ENCODE assay signal across 8 cellular contexts in genomic region chr6:99514089-99514488, GRCh38. TPM values are rescaled to one million over a fixed set of nuclear protein-coding genes. Genes with fewer than 3 reads are reported as not detected.
A peak's percentile ranks its signal among the peaks of the same experiment; 100 is the strongest.
DNase-seq lines count a peak whose midpoint lies in the region; ATAC-seq, FAIRE-seq and TF ChIP-seq lines count a peak whose summit lies in the region.

No MANE protein-coding gene starts in this region.

- H3K79me2 ChIP-seq in KMS-11 (ENCODE audit: insufficient read depth, low read depth), result no peaks in the 10 kb centered on the region; the same call in 1 of the 2 replicates

- POLR2A ChIA-PET in naive thymus-derived CD4-positive, alpha-beta T cell (lab: Charles Lee), result interaction anchor here (0.6 to 0.9 kb wide), 2 partner anchors 88 to 89 kb away, joined by 3 read pairs; partner anchors contain the start of gene PNISR

- peak overlapping the region in 1 of 3 donors; percentile 58 for H3K27ac Mint-ChIP-seq in CD4-positive, CD25-positive, alpha-beta regulatory T cell
- peak overlapping the region in 5 of 9 donors; percentile 33 to 86 (median 65) for H3K27ac Mint-ChIP-seq in naive thymus-derived CD4-positive, alpha-beta T cell

- no peaks in the 10 kb centered on the region for H4K20me1 ChIP-seq in KMS-11 (ENCODE audit: insufficient read depth)

- TF ChIP-seq CTCF in KMS-11 (conservative IDR thresholded peaks at IDR 0.05; ENCODE audit: low read depth, low read length), result no peak
- no peak for TF ChIP-seq CTCF in bronchial epithelial cell (IDR thresholded peaks at IDR 0.05; ENCODE audit: insufficient read depth, low read length, severe bottlenecking)

- H3K4me3 Mint-ChIP-seq in CD4-positive, CD25-positive, alpha-beta regulatory T cell, result peak overlapping the region; percentile 92 to 96 (median 96)
- peak overlapping the region; percentile 26 to 99 (median 93) for H3K4me3 Mint-ChIP-seq in naive thymus-derived CD4-positive, alpha-beta T cell

- peaks cover 18 to 31% (median 25%) of the 10 kb centered on the region in 4 donors for H3K4me1 Mint-ChIP-seq in CD4-positive, CD25-positive, alpha-beta regulatory T cell
- peaks cover 4 to 32% (median 28%) of the 10 kb centered on the region in 7 donors for H3K4me1 Mint-ChIP-seq in naive thymus-derived CD4-positive, alpha-beta T cell

- ATAC-seq in CD4-positive, CD25-positive, alpha-beta regulatory T cell (ENCODE audit: low read depth in 2 of 2), result no peak
- no peak for ATAC-seq in naive thymus-derived CD4-positive, alpha-beta T cell
- no peak for ATAC-seq in HG02884 (IDR thresholded peaks at IDR 0.05; ENCODE audit: unreplicated experiment)
- ATAC-seq in GM21360 (IDR thresholded peaks at IDR 0.05; ENCODE audit: unreplicated experiment), result no peak

- H3K27ac ChIP-seq in CD4-positive, CD25-positive, alpha-beta regulatory T cell (ENCODE audit: insufficient read depth, low read length, poor library complexity, severe bottlenecking), result no peak overlapping the region
- no peak overlapping the region for H3K27ac ChIP-seq in KMS-11
- no peak overlapping the region for H3K27ac ChIP-seq in naive thymus-derived CD4-positive, alpha-beta T cell (ENCODE audit: low read depth, low read length)

- peaks cover 15% of the 10 kb centered on the region for H3K4me1 ChIP-seq in CD4-positive, CD25-positive, alpha-beta regulatory T cell (ENCODE audit: control insufficient read depth, insufficient read depth, low read length, poor library complexity, severe bottlenecking)
- peaks cover 8% of the 10 kb centered on the region for H3K4me1 ChIP-seq in KMS-11 (ENCODE audit: low read depth, poor library complexity, severe bottlenecking)
- H3K4me1 ChIP-seq in naive thymus-derived CD4-positive, alpha-beta T cell (ENCODE audit: control insufficient read depth in 2 of 2, insufficient read depth in 2 of 2, low read length in 2 of 2), result peaks cover 0 to 16% of the 10 kb centered on the region in 2 donors

- peaks cover 17% of the 10 kb centered on the region for H3K27me3 Mint-ChIP-seq in CD4-positive, CD25-positive, alpha-beta regulatory T cell
- H3K27me3 Mint-ChIP-seq in naive thymus-derived CD4-positive, alpha-beta T cell, result peaks cover 0 to 12% (median 0%) of the 10 kb centered on the region in 5 donors

- H3K4me3 ChIP-seq in CD4-positive, CD25-positive, alpha-beta regulatory T cell (ENCODE audit: low read depth, low read length), result peak overlapping the region; percentile 67
- H3K4me3 ChIP-seq in KMS-11 (IDR thresholded peaks at IDR 0.05; ENCODE audit: insufficient read depth, low read depth, low read length) (no peak overlapping the region), bronchial epithelial cell (ENCODE audit: low read depth, low read length) (peak overlapping the region; percentile 81)
- H3K4me3 ChIP-seq in naive thymus-derived CD4-positive, alpha-beta T cell (ENCODE audit: low read length), result peak overlapping the region; percentile 75

- H3K27me3 ChIP-seq in CD4-positive, CD25-positive, alpha-beta regulatory T cell (ENCODE audit: control insufficient read depth, insufficient read depth, low read length), result peaks cover 2% of the 10 kb centered on the region
- H3K27me3 ChIP-seq in KMS-11 (ENCODE audit: insufficient read depth, low read depth), result no peaks in the 10 kb centered on the region
- no peaks in the 10 kb centered on the region for H3K27me3 ChIP-seq in bronchial epithelial cell (ENCODE audit: control insufficient read depth, insufficient read depth, low read length)
- no peaks in the 10 kb centered on the region for H3K27me3 ChIP-seq in naive thymus-derived CD4-positive, alpha-beta T cell (ENCODE audit: control insufficient read depth in 2 of 2, insufficient read depth in 2 of 2, low read length in 2 of 2)

- no peaks in the 10 kb centered on the region for H3K9me3 ChIP-seq in CD4-positive, CD25-positive, alpha-beta regulatory T cell (ENCODE audit: control insufficient read depth in 2 of 2, low read length in 2 of 2)
- no peaks in the 10 kb centered on the region for H3K9me3 ChIP-seq in naive thymus-derived CD4-positive, alpha-beta T cell (ENCODE audit: control insufficient read depth in 2 of 3, low read length in 3 of 3)

- H3K4me2 ChIP-seq in KMS-11, result peak overlapping the region; percentile 85

- no peak for FAIRE-seq in bronchial epithelial cell (lab: Jason Lieb, UNC)

- DNase-seq in CD4-positive, CD25-positive, alpha-beta regulatory T cell, result no peak
- no peak for DNase-seq in bronchial epithelial cell (ENCODE audit: low read depth)
- no peak for DNase-seq in naive thymus-derived CD4-positive, alpha-beta T cell
- no peak for DNase-seq in activated CD4-positive, alpha-beta T cell treated with anti-CD3 and anti-CD28 coated beads for 4 hours
- no peak for DNase-seq in AML-193 (lab: John Stamatoyannopoulos, UW)

- no peaks in the 10 kb centered on the region for H3K36me3 ChIP-seq in CD4-positive, CD25-positive, alpha-beta regulatory T cell (ENCODE audit: control insufficient read depth, insufficient read depth, low read length)
- H3K36me3 ChIP-seq in KMS-11 (ENCODE audit: insufficient read depth) (no peaks in the 10 kb centered on the region), bronchial epithelial cell (ENCODE audit: control insufficient read depth, insufficient read depth, low read length) (no peaks in the 10 kb centered on the region)
- H3K36me3 ChIP-seq in naive thymus-derived CD4-positive, alpha-beta T cell (ENCODE audit: control insufficient read depth in 2 of 3, insufficient read depth in 3 of 3, low read length in 3 of 3), result peaks cover 0 to 4% (median 0%) of the 10 kb centered on the region in 3 experiments

- intact Hi-C loops in naive thymus-derived CD4-positive, alpha-beta T cell (cut with micrococcal nuclease), result loop anchor here (2.0 to 10.0 kb wide), 2 partner anchors 569 to 1367 kb away; partner anchors contain the start of genes ASCC3 (in 1 of the 2) and FBXL4 (in 1 of the 2)

- H3K9me3 Mint-ChIP-seq in CD4-positive, CD25-positive, alpha-beta regulatory T cell, result peaks cover 0 to 5% (median 0%) of the 10 kb centered on the region in 7 donors
- peaks cover 0 to 1% (median 0%) of the 10 kb centered on the region in 11 donors for H3K9me3 Mint-ChIP-seq in naive thymus-derived CD4-positive, alpha-beta T cell

- no peak overlapping the region for H2AFZ ChIP-seq in KMS-11 (ENCODE audit: low read depth)

- no peaks in the 10 kb centered on the region for H3K36me3 Mint-ChIP-seq in CD4-positive, CD25-positive, alpha-beta regulatory T cell
- H3K36me3 Mint-ChIP-seq in naive thymus-derived CD4-positive, alpha-beta T cell, result peaks cover 0 to 4% (median 0%) of the 10 kb centered on the region in 5 donors

- H3K9ac ChIP-seq in KMS-11, result peak overlapping the region; percentile 71; the same call in 1 of the 2 replicates

- CTCF ChIA-PET in naive thymus-derived CD4-positive, alpha-beta T cell (lab: Charles Lee), result interaction anchor here (1.0 kb wide), 1 partner anchor 234 kb away, joined by 3 read pairs; no protein-coding TSS in a partner anchor

RNA-seq across cellular contexts. Expression of gene USP45, which starts 1.1 kb away (rescaled TPM):
- 6.0 TPM for total RNA-seq in CD4-positive, CD25-positive, alpha-beta regulatory T cell
- 1 to 10 TPM; 2.6 to 4.5 (median 3.3) TPM for polyA plus RNA-seq in CD4-positive, CD25-positive, alpha-beta regulatory T cell
- 13.4 and 19.2 TPM in 2 replicates for total RNA-seq in bronchial epithelial cell
- 10 to 100 TPM in 2 of 5 experiments, 1 to 10 TPM in 3; 4.9 to 10.8 (median 7.4) TPM for total RNA-seq in naive thymus-derived CD4-positive, alpha-beta T cell
- 1 to 10 TPM; 4.2 to 6.2 TPM for polyA plus RNA-seq in naive thymus-derived CD4-positive, alpha-beta T cell

RNA-seq across cellular contexts. Expression of gene CCNC, which starts 54.4 kb away (rescaled TPM):
- total RNA-seq in CD4-positive, CD25-positive, alpha-beta regulatory T cell, result 32.3 TPM
- 10 to 100 TPM; 37.8 to 48.6 (median 47.3) TPM for polyA plus RNA-seq in CD4-positive, CD25-positive, alpha-beta regulatory T cell
- total RNA-seq in bronchial epithelial cell, result 94.8 and 95.5 TPM in 2 replicates
- total RNA-seq in naive thymus-derived CD4-positive, alpha-beta T cell, result 10 to 100 TPM; 31.4 to 45.4 (median 37.3) TPM
- polyA plus RNA-seq in naive thymus-derived CD4-positive, alpha-beta T cell, result 10 to 100 TPM; 34.6 to 44.0 TPM
